Comparison of ENCODE assay signal across 8 cellular contexts in genomic region chr10:45235260-45235699, GRCh38.
DNase-seq lines count a peak whose midpoint lies in the region; ATAC-seq and TF ChIP-seq lines count a peak whose summit lies in the region.
"Not testable (repeated sequence)": the region's sequence is repeated elsewhere in the genome, so short reads cannot be mapped to it uniquely, and the experiment has no call there.

No MANE protein-coding gene starts in this region.

- H3K9ac ChIP-seq in SK-N-SH; mesendoderm (ENCODE audit: low read length): not testable (repeated sequence)

- not testable (repeated sequence) for H2BK5ac ChIP-seq in mesendoderm (ENCODE audit: low read length)

- ATAC-seq in GM21717 (IDR thresholded peaks at IDR 0.05; ENCODE audit: unreplicated experiment): peak; percentile 56

- not testable (repeated sequence) for H3K36me3 Mint-ChIP-seq in activated T-helper 1 cell treated with anti-CD3 and anti-CD28 coated beads, Interleukin-12 subunit alpha, Interleukin-12 subunit beta, Interleukin-2, Interleukin-4 antibody, amounts not matched to agents 30 ng/mL and 10 ng/mL and 1 ng/mL, durations not matched to agents 14 hours and 24 hours and 36 hours (ENCODE audit: low read depth)

- 21% methylated on average over 11 of the region's 11 CpGs for WGBS in SK-N-SH (ENCODE audit: low lambda C conversion rate)
- WGBS in esophagus muscularis mucosa: 59% methylated on average over 7 of the region's 11 CpGs
- no CpG with 5 or more reads among the region's 11 CpGs for WGBS in mesendoderm (ENCODE audit: extremely low coverage, insufficient coverage, low lambda C conversion rate)

- intact Hi-C loops in activated T-helper 1 cell treated with anti-CD3 and anti-CD28 coated beads, Interleukin-12 subunit alpha, Interleukin-12 subunit beta, Interleukin-2, Interleukin-4 antibody, amounts not matched to agents 30 ng/mL and 10 ng/mL and 1 ng/mL, durations not matched to agents 14 hours and 24 hours and 36 hours (cut with micrococcal nuclease): loop anchor here (1.0 to 10.0 kb wide), 7 partner anchors 15 to 1020 kb away; partner anchors contain the start of gene NCOA4
- intact Hi-C loops in esophagus muscularis mucosa (cut with DNase I): not testable (repeated sequence)

- not testable (repeated sequence) for H3K4me3 Mint-ChIP-seq in activated T-helper 1 cell treated with anti-CD3 and anti-CD28 coated beads, Interleukin-12 subunit alpha, Interleukin-12 subunit beta, Interleukin-2, Interleukin-4 antibody, amounts not matched to agents 30 ng/mL and 10 ng/mL and 1 ng/mL, durations not matched to agents 14 hours and 24 hours and 36 hours

- H2BK15ac ChIP-seq in mesendoderm (replicated peaks; ENCODE audit: low read depth): not testable (repeated sequence)

- H3K4me1 Mint-ChIP-seq in activated T-helper 1 cell treated with anti-CD3 and anti-CD28 coated beads, Interleukin-12 subunit alpha, Interleukin-12 subunit beta, Interleukin-2, Interleukin-4 antibody, amounts not matched to agents 30 ng/mL and 10 ng/mL and 1 ng/mL, durations not matched to agents 14 hours and 24 hours and 36 hours (ENCODE audit: low read depth): peaks cover 13% of the 10 kb centered on the region

- not testable (repeated sequence) for H3K27ac Mint-ChIP-seq in activated T-helper 1 cell treated with anti-CD3 and anti-CD28 coated beads, Interleukin-12 subunit alpha, Interleukin-12 subunit beta, Interleukin-2, Interleukin-4 antibody, amounts not matched to agents 30 ng/mL and 10 ng/mL and 1 ng/mL, durations not matched to agents 14 hours and 24 hours and 36 hours

- TF ChIP-seq RAD21 in SK-N-SH (IDR thresholded peaks at IDR 0.05; ENCODE audit: low read length): peak; percentile 85

- H4K5ac ChIP-seq in mesendoderm (ENCODE audit: low read length): not testable (repeated sequence)

- not testable (repeated sequence) for H3K18ac ChIP-seq in mesendoderm (ENCODE audit: low read length)

- peak; percentile 66 for TF ChIP-seq CTCF in SK-N-SH (IDR thresholded peaks at IDR 0.05)
- peak; percentile 56 to 61 (median 57) for TF ChIP-seq CTCF in esophagus muscularis mucosa (IDR thresholded peaks at IDR 0.05)

- not testable (repeated sequence) for H3K79me2 ChIP-seq in SK-N-SH (ENCODE audit: insufficient read depth); mesendoderm (ENCODE audit: control insufficient read depth, insufficient read depth, low read length)

- not testable (repeated sequence) for H3K4me1 ChIP-seq in SK-N-SH (ENCODE audit: control insufficient read depth in 1 of 2, insufficient read depth in 2 of 2, low read depth in 1 of 2, low read length in 1 of 2); esophagus muscularis mucosa; mesendoderm (ENCODE audit: control insufficient read depth, low read depth, low read length)

- not testable (repeated sequence) for TF ChIP-seq POLR2A in esophagus muscularis mucosa (IDR thresholded peaks at IDR 0.05; ENCODE audit: low read depth)

- not testable (repeated sequence) for H3K23ac ChIP-seq in mesendoderm (ENCODE audit: low read length)

- not testable (repeated sequence) for H3K56ac ChIP-seq in mesendoderm (ENCODE audit: low read length)

- not testable (repeated sequence) for H3K9me3 ChIP-seq in SK-N-SH, esophagus muscularis mucosa

- H2AFZ ChIP-seq in SK-N-SH (ENCODE audit: low read depth): 0 out of 2 replicates have a peak overlapping the region, but pooled peaks have one; percentile 35

- not testable (repeated sequence) for TF ChIP-seq EP300 in SK-N-SH (IDR thresholded peaks at IDR 0.05; ENCODE audit: borderline replicate concordance in 1 of 2, low read depth in 1 of 2, low read length in 1 of 2); esophagus muscularis mucosa (IDR thresholded peaks at IDR 0.05)

- not testable (repeated sequence) for H2BK120ac ChIP-seq in mesendoderm (ENCODE audit: low read depth, low read length)

- not testable (repeated sequence) for H3K4me3 ChIP-seq in SK-N-SH (ENCODE audit: low read depth in 2 of 2, low read length in 1 of 2); esophagus muscularis mucosa; mesendoderm (ENCODE audit: low read length)

- CTCF ChIA-PET in SK-N-SH (lab: Yijun Ruan, JAX): interaction anchor here (0.6 to 2.3 kb wide), 26 partner anchors 8 to 994 kb away, joined by 3 to 20 read pairs (median 3); partner anchors contain the start of gene ZFAND4

- H3K27me3 Mint-ChIP-seq in activated T-helper 1 cell treated with anti-CD3 and anti-CD28 coated beads, Interleukin-12 subunit alpha, Interleukin-12 subunit beta, Interleukin-2, Interleukin-4 antibody, amounts not matched to agents 30 ng/mL and 10 ng/mL and 1 ng/mL, durations not matched to agents 14 hours and 24 hours and 36 hours (ENCODE audit: insufficient read depth): not testable (repeated sequence)

- H3K27me3 ChIP-seq in SK-N-SH (ENCODE audit: insufficient read depth); esophagus muscularis mucosa; mesendoderm (ENCODE audit: insufficient read depth, low read length, poor library complexity): not testable (repeated sequence)

- H3K27ac ChIP-seq in SK-N-SH (ENCODE audit: low read depth in 2 of 2, low read length in 1 of 2); esophagus muscularis mucosa (replicated peaks in 1 of 4); mesendoderm (ENCODE audit: low read depth, low read length): not testable (repeated sequence)

- H4K8ac ChIP-seq in mesendoderm (ENCODE audit: low read depth, low read length): not testable (repeated sequence)

- not testable (repeated sequence) for H3K4ac ChIP-seq in mesendoderm (ENCODE audit: low read depth, low read length)

- POLR2A ChIA-PET in SK-N-SH (lab: Yijun Ruan, JAX): not testable (repeated sequence)

- H3K79me1 ChIP-seq in mesendoderm (ENCODE audit: low read length): not testable (repeated sequence)

- DNase-seq in CD1c-positive myeloid dendritic cell (ENCODE audit: extremely low spot score): peak; percentile 83
- peak; percentile 64 for DNase-seq in NCI-H146 (lab: John Stamatoyannopoulos, UW)
- DNase-seq in SK-N-SH: peak; percentile 37
- peak; percentile 56 for DNase-seq in activated T-helper 1 cell treated with anti-CD3 and anti-CD28 coated beads, Interleukin-12 subunit alpha, Interleukin-12 subunit beta, Interleukin-2, Interleukin-4 antibody, amounts not matched to agents 30 ng/mL and 10 ng/mL and 1 ng/mL, durations not matched to agents 14 hours and 24 hours and 36 hours (ENCODE audit: low spot score)
- DNase-seq in esophagus muscularis mucosa (ENCODE audit: extremely low spot score): peak; percentile 89
- DNase-seq in mesendoderm: peak; percentile 93
- DNase-seq in stimulated activated CD4-positive, alpha-beta T cell treated with anti-CD3 and anti-CD28 coated beads, TNF-alpha, amount 100 ng/mL, for 24 hours (ENCODE audit: low read depth in 3 of 3): peak; percentile 32 to 44 (median 42)

- not testable (repeated sequence) for H3K4me2 ChIP-seq in SK-N-SH; mesendoderm (ENCODE audit: low read length)

- not testable (repeated sequence) for H2AK5ac ChIP-seq in mesendoderm (ENCODE audit: low read length)

- not testable (repeated sequence) for H3F3A ChIP-seq in SK-N-SH (replicated peaks; ENCODE audit: insufficient read depth)

- not testable (repeated sequence) for H3K36me3 ChIP-seq in SK-N-SH (replicated peaks in 1 of 2; ENCODE audit: control insufficient read depth in 1 of 2, insufficient read depth in 2 of 2, low read length in 1 of 2); esophagus muscularis mucosa; mesendoderm (ENCODE audit: control insufficient read depth, insufficient read depth, low read length)

- H3K9me3 Mint-ChIP-seq in activated T-helper 1 cell treated with anti-CD3 and anti-CD28 coated beads, Interleukin-12 subunit alpha, Interleukin-12 subunit beta, Interleukin-2, Interleukin-4 antibody, amounts not matched to agents 30 ng/mL and 10 ng/mL and 1 ng/mL, durations not matched to agents 14 hours and 24 hours and 36 hours: not testable (repeated sequence)

- H3K9me2 ChIP-seq in SK-N-SH: not testable (repeated sequence)

- not testable (repeated sequence) for H4K20me1 ChIP-seq in SK-N-SH (ENCODE audit: insufficient read depth)

TF ChIP-seq in SK-N-SH, 30 proteins besides CTCF, POLR2A, EP300 and RAD21:
- peak; percentile 71 for TF ChIP-seq SMC3 (IDR thresholded peaks at IDR 0.05; ENCODE audit: low read depth, low read length)
TF ChIP-seq in SK-N-SH: peak in this region for 1; not testable (repeated sequence) for 29.

Comparison
In these comparisons a context has a peak if more than half of its experiments do, and no peak if none do; other contexts are left out.
1. DNase-seq: peak in every context shown above with its lines; median percentile 93 in mesendoderm; 89 in esophagus muscularis mucosa; 83 in CD1c-positive myeloid dendritic cell; 64 in NCI-H146; 56 in activated T-helper 1 cell treated with anti-CD3 and anti-CD28 coated beads, Interleukin-12 subunit alpha, Interleukin-12 subunit beta, Interleukin-2, Interleukin-4 antibody, amounts not matched to agents 30 ng/mL and 10 ng/mL and 1 ng/mL, durations not matched to agents 14 hours and 24 hours and 36 hours; 42 in stimulated activated CD4-positive, alpha-beta T cell treated with anti-CD3 and anti-CD28 coated beads, TNF-alpha, amount 100 ng/mL, for 24 hours; 37 in SK-N-SH.